13 cellular contexts compared by ENCODE assay signal in the genomic region with DNA sequence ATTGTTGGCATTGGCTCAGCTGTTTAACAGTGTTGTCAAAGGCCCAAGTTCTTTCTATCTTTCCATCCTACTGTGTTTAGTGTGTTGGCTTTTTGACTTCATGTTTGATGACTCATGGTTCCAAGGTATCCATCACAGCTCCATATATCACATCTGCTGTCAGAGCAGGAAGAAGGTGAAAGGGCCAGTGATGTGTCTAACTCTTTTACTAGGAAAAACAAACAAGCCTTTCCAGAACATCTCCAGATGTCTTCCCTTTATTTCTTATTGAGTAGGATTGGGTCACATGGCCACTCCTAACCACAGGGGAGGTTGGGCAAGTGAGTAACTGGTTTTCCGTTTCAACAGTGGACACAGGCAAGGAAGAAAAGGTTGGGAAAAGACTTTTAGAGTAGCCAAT.
DNase-seq lines count a peak whose midpoint lies in the region; TF ChIP-seq lines count a peak whose summit lies in the region.
"Had no signal": no experiment of that assay in that cellular context is flagged by ENCODE, and none has a peak within 500 bp of the region (broad histone marks: within the 10 kb centered on the region; RNA-seq: fewer than 3 reads in every experiment).

No MANE protein-coding gene starts in this region.

- H3K9me3 ChIP-seq in smooth muscle cell (replicated peaks; ENCODE audit: low read depth) = no peaks in the 10 kb centered on the region
- no peaks in the 10 kb centered on the region for H3K9me3 ChIP-seq in sigmoid colon
- H3K9me3 ChIP-seq: suprapubic skin had no signal

- no peak overlapping the region for H2AFZ ChIP-seq in smooth muscle cell (ENCODE audit: low read depth)

- no peaks in the 10 kb centered on the region for H3K79me2 ChIP-seq in smooth muscle cell (ENCODE audit: low read depth)

- H3F3A ChIP-seq in smooth muscle cell (ENCODE audit: low read depth) = no peaks in the 10 kb centered on the region

- H3K4me2 ChIP-seq in smooth muscle cell = no peak overlapping the region

- peak; percentile 41 for DNase-seq in H4 (ENCODE audit: low spot score)
- peak; percentile 9 for DNase-seq in RWPE1 (ENCODE audit: low spot score)
- DNase-seq in fibroblast of the conjunctiva (ENCODE audit: low read depth) = peak; percentile 16
- no peak for DNase-seq in smooth muscle cell (lab: John Stamatoyannopoulos, UW; ENCODE audit: unreplicated experiment)
- DNase-seq in sigmoid colon = no peak
- no peak for DNase-seq in KBM-7
- DNase-seq in posterior cingulate gyrus = no peak
- DNase-seq: DND-41, NCI-H1048, NCI-H526, SHP77 treated with DMSO at 0.1 percent for 48 hours, WERI-Rb-1 had no signal

- intact Hi-C loops in sigmoid colon (cut with DNase I) = no loop called here
- intact Hi-C loops in posterior cingulate gyrus (cut with DNase I) = no loop called here

- H3K27me3 ChIP-seq in smooth muscle cell (ENCODE audit: low read depth) (no peaks in the 10 kb centered on the region), sigmoid colon (no peaks in the 10 kb centered on the region)
- H3K27me3 ChIP-seq: suprapubic skin had no signal

- H3K4me3 ChIP-seq in smooth muscle cell = no peak overlapping the region
- no peak overlapping the region for H3K4me3 ChIP-seq in sigmoid colon
- H3K4me3 ChIP-seq: suprapubic skin had no signal

- CTCF ChIA-PET in RWPE1 (lab: Yijun Ruan, JAX) = no interaction called here

- TF ChIP-seq EP300 in sigmoid colon (IDR thresholded peaks at IDR 0.05) = no peak

- H3K36me3 ChIP-seq in smooth muscle cell (ENCODE audit: low read depth) (no peaks in the 10 kb centered on the region), sigmoid colon (no peaks in the 10 kb centered on the region)
- H3K36me3 ChIP-seq: suprapubic skin, WERI-Rb-1 had no signal

- TF ChIP-seq POLR2A in sigmoid colon (IDR thresholded peaks at IDR 0.05) = no peak

- WGBS in smooth muscle cell (ENCODE audit: low lambda C conversion rate) = 38% methylated on average over 1 of the region's 1 CpG
- 88 to 95% methylated on average over 1 of the region's 1 CpG for WGBS in sigmoid colon, 2 donors

- TF ChIP-seq CTCF in RWPE1 (conservative IDR thresholded peaks at IDR 0.05; ENCODE audit: low read depth) = no peak
- TF ChIP-seq CTCF in smooth muscle cell (IDR thresholded peaks at IDR 0.05; ENCODE audit: borderline replicate concordance, insufficient read depth, poor library complexity, severe bottlenecking) = no peak
- no peak for TF ChIP-seq CTCF in sigmoid colon (IDR thresholded peaks at IDR 0.05)

- POLR2A ChIA-PET in RWPE1 (lab: Yijun Ruan, JAX; ENCODE audit: low non-redundant PET) = no interaction called here

- in situ Hi-C loops in KBM-7 (cut with MboI; ENCODE audit: low pct_unique_long_range_greater_than_20kb, low sequenced_read_pairs) = no loop called here

- H3K9ac ChIP-seq in smooth muscle cell (ENCODE audit: low read depth) = no peak overlapping the region

- H3K4me1 ChIP-seq in smooth muscle cell (ENCODE audit: low read depth) (no peaks in the 10 kb centered on the region), sigmoid colon (peaks cover 0 to 4% (median 0%) of the 10 kb centered on the region in 4 donors)
- H3K4me1 ChIP-seq: suprapubic skin had no signal

- H3K27ac ChIP-seq in RWPE1 (peak overlapping the region; percentile 58), smooth muscle cell (ENCODE audit: low read depth) (peak overlapping the region; percentile 18), sigmoid colon (peak overlapping the region in 1 of 4 donors; percentile 8)
- H3K27ac ChIP-seq: suprapubic skin, WERI-Rb-1 had no signal

- H4K20me1 ChIP-seq in smooth muscle cell (ENCODE audit: low read depth) = no peaks in the 10 kb centered on the region

Comparison
In these comparisons a context has a peak if more than half of its experiments do, and no peak if none do; other contexts are left out.
1. DNase-seq: peak in H4 (single experiment), RWPE1 (single experiment) and fibroblast of the conjunctiva (single experiment); none in smooth muscle cell (single experiment), sigmoid colon (single experiment), KBM-7 (single experiment) and posterior cingulate gyrus (0 of 10).